Comparison of ENCODE assay signal across 18 cellular contexts in the genomic region with DNA sequence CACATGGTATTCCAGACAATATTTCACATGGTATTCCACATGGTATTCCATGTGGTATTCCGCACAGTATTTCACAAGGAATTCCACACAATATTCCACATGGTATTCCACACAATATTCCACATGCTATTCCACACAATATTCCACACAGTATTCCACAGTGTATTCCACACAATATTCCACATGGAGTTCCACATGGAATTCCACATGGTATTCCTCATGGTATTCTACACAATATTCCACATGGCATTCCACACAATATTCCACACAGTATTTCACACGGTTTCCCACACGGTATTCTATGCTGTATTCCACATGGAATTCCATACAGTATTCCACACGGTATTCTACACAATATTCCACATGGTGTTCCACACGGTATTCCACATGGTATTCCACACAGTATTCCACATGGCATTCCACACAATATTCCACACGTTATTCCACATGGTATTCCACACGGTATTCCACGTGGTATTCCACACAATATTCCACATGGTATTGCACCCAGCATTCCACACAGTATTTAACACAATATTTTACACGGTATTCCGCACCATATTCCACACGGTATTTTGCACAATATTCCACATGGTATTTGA.
A peak's percentile ranks its signal among the peaks of the same experiment; 100 is the strongest.
DNase-seq lines count a peak whose midpoint lies in the region; ATAC-seq and TF ChIP-seq lines count a peak whose summit lies in the region.
"Had no signal": no experiment of that assay in that cellular context is flagged by ENCODE, and none has a peak within 500 bp of the region (broad histone marks: within the 10 kb centered on the region; RNA-seq: fewer than 3 reads in every experiment).

No MANE protein-coding gene starts in this region.

- no peaks in the 10 kb centered on the region for H3K36me3 ChIP-seq in CD4-positive, CD25-positive, alpha-beta regulatory T cell (ENCODE audit: control insufficient read depth, insufficient read depth, low read length)
- no peaks in the 10 kb centered on the region for H3K36me3 ChIP-seq in CD8-positive, alpha-beta T cell (ENCODE audit: insufficient read depth, low read length)
- H3K36me3 ChIP-seq in neural progenitor cell (no peaks in the 10 kb centered on the region), mesenchymal stem cell (ENCODE audit: control insufficient read depth in 1 of 2, insufficient read depth in 2 of 2, low read depth in 1 of 2, low read length in 2 of 2) (no peaks in the 10 kb centered on the region)
- H3K36me3 ChIP-seq: HAP-1, Peyer's patch, prostate gland, tibial nerve had no signal

- no peak overlapping the region for H3K18ac ChIP-seq in mesenchymal stem cell (ENCODE audit: low read depth in 1 of 2, low read length in 2 of 2)

- no peaks in the 10 kb centered on the region for H3K4me1 ChIP-seq in CD4-positive, CD25-positive, alpha-beta regulatory T cell (ENCODE audit: control insufficient read depth, insufficient read depth, low read length, poor library complexity, severe bottlenecking)
- no peaks in the 10 kb centered on the region for H3K4me1 ChIP-seq in CD8-positive, alpha-beta T cell (ENCODE audit: insufficient read depth, low read length)
- H3K4me1 ChIP-seq in neural progenitor cell (no peaks in the 10 kb centered on the region), mesenchymal stem cell (ENCODE audit: control insufficient read depth, insufficient read depth, low read depth, low read length) (no peaks in the 10 kb centered on the region)
- H3K4me1 ChIP-seq: HAP-1, Peyer's patch, prostate gland, tibial nerve had no signal

- POLR2A ChIA-PET in CD8-positive, alpha-beta T cell (lab: Charles Lee), result interaction anchor here (1.2 kb wide), 1 partner anchor 8 kb away, joined by 3 read pairs; no protein-coding TSS in a partner anchor
- POLR2A ChIA-PET in activated CD8-positive, alpha-beta T cell treated with anti-CD3 and anti-CD28 coated beads, Interleukin-2, amount 10 ng/mL, durations not matched to agents 7 days and 5 days (lab: Charles Lee), result interaction anchor here (0.7 to 1.4 kb wide), 2 partner anchors 16 to 241 kb away, joined by 3 to 4 read pairs; no protein-coding TSS in a partner anchor

- intact Hi-C loops in CD8-positive, alpha-beta T cell (cut with DNase I, micrococcal nuclease), result no loop called here

- H3K36me3 Mint-ChIP-seq in CD4-positive, CD25-positive, alpha-beta regulatory T cell, result peaks cover 3% of the 10 kb centered on the region
- no peaks in the 10 kb centered on the region for H3K36me3 Mint-ChIP-seq in CD8-positive, alpha-beta T cell
- peaks cover 24% of the 10 kb centered on the region for H3K36me3 Mint-ChIP-seq in activated CD8-positive, alpha-beta T cell treated with anti-CD3 and anti-CD28 coated beads, Interleukin-2, amount 10 ng/mL, durations not matched to agents 7 days and 5 days (ENCODE audit: low read depth)
- H3K36me3 Mint-ChIP-seq in memory B cell (no peaks in the 10 kb centered on the region), neural progenitor cell (no peaks in the 10 kb centered on the region)

- H3K4me2 ChIP-seq in neural progenitor cell, result no peak overlapping the region
- H3K4me2 ChIP-seq in mesenchymal stem cell (ENCODE audit: low read length, poor library complexity, severe bottlenecking), result no peak overlapping the region

- no peaks in the 10 kb centered on the region for H3K27me3 ChIP-seq in CD4-positive, CD25-positive, alpha-beta regulatory T cell (ENCODE audit: control insufficient read depth, insufficient read depth, low read length)
- H3K27me3 ChIP-seq in CD8-positive, alpha-beta T cell (ENCODE audit: insufficient read depth, low read length), result no peaks in the 10 kb centered on the region
- H3K27me3 ChIP-seq in neural progenitor cell (no peaks in the 10 kb centered on the region), mesenchymal stem cell (ENCODE audit: control insufficient read depth in 1 of 2, insufficient read depth in 1 of 2, low read length in 2 of 2) (peaks cover 0 to 20% of the 10 kb centered on the region in 2 experiments)
- H3K27me3 ChIP-seq: Peyer's patch, tibial nerve had no signal

- H2BK15ac ChIP-seq in mesenchymal stem cell (ENCODE audit: low read depth, poor library complexity, severe bottlenecking), result no peak overlapping the region

- H3K79me2 ChIP-seq in neural progenitor cell (ENCODE audit: low read depth), result no peaks in the 10 kb centered on the region

- H3K23ac ChIP-seq in mesenchymal stem cell (ENCODE audit: low read length in 2 of 2), result no peak overlapping the region

- peaks cover 26% of the 10 kb centered on the region for H3K27me3 Mint-ChIP-seq in CD4-positive, CD25-positive, alpha-beta regulatory T cell
- no peaks in the 10 kb centered on the region for H3K27me3 Mint-ChIP-seq in CD8-positive, alpha-beta T cell (ENCODE audit: low read depth)
- H3K27me3 Mint-ChIP-seq in activated CD8-positive, alpha-beta T cell treated with anti-CD3 and anti-CD28 coated beads, Interleukin-2, amount 10 ng/mL, durations not matched to agents 7 days and 5 days (ENCODE audit: low read depth), result no peaks in the 10 kb centered on the region
- no peaks in the 10 kb centered on the region for H3K27me3 Mint-ChIP-seq in memory B cell
- peaks cover 14% of the 10 kb centered on the region for H3K27me3 Mint-ChIP-seq in neural progenitor cell (ENCODE audit: insufficient read depth, low read depth)

- no peaks in the 10 kb centered on the region for H3K79me1 ChIP-seq in mesenchymal stem cell (replicated peaks; ENCODE audit: low read length, poor library complexity, severe bottlenecking)

- no peak overlapping the region for H3K14ac ChIP-seq in mesenchymal stem cell (ENCODE audit: low read length in 2 of 2)

- H3K27ac Mint-ChIP-seq in CD4-positive, CD25-positive, alpha-beta regulatory T cell, result peak overlapping the region; percentile 48 to 100 (median 99)
- H3K27ac Mint-ChIP-seq in CD8-positive, alpha-beta T cell, result peak overlapping the region; percentile 18
- H3K27ac Mint-ChIP-seq in activated CD8-positive, alpha-beta T cell treated with anti-CD3 and anti-CD28 coated beads, Interleukin-2, amount 10 ng/mL, durations not matched to agents 7 days and 5 days, result peak overlapping the region; percentile 73
- H3K27ac Mint-ChIP-seq in memory B cell, result peak overlapping the region; percentile 87
- no peak overlapping the region for H3K27ac Mint-ChIP-seq in neural progenitor cell
- H3K27ac Mint-ChIP-seq: endodermal cell had no signal

- no peak overlapping the region for H3K4me3 ChIP-seq in CD4-positive, CD25-positive, alpha-beta regulatory T cell (ENCODE audit: low read depth, low read length)
- no peak overlapping the region for H3K4me3 ChIP-seq in CD8-positive, alpha-beta T cell (ENCODE audit: low read depth, low read length)
- H3K4me3 ChIP-seq in neural progenitor cell (no peak overlapping the region), mesenchymal stem cell (ENCODE audit: insufficient read depth in 1 of 2, low read depth in 1 of 2, low read length in 2 of 2) (no peak overlapping the region)
- H3K4me3 ChIP-seq: HAP-1, Peyer's patch, prostate gland, tibial nerve had no signal

- 91% methylated on average over 11 of the region's 11 CpGs for WGBS in mesenchymal stem cell

- H4K20me1 ChIP-seq in neural progenitor cell (ENCODE audit: low read depth), result no peaks in the 10 kb centered on the region

- H2BK120ac ChIP-seq in mesenchymal stem cell (ENCODE audit: low read depth, low read length), result no peak overlapping the region

- no peak overlapping the region for H3K4ac ChIP-seq in mesenchymal stem cell (ENCODE audit: low read depth in 1 of 2, low read length in 2 of 2)

- H3K4me1 Mint-ChIP-seq in CD4-positive, CD25-positive, alpha-beta regulatory T cell, result peaks cover 3 to 10% (median 4%) of the 10 kb centered on the region in 4 donors
- H3K4me1 Mint-ChIP-seq in CD8-positive, alpha-beta T cell (ENCODE audit: low read depth), result no peaks in the 10 kb centered on the region
- no peaks in the 10 kb centered on the region for H3K4me1 Mint-ChIP-seq in activated CD8-positive, alpha-beta T cell treated with anti-CD3 and anti-CD28 coated beads, Interleukin-2, amount 10 ng/mL, durations not matched to agents 7 days and 5 days (ENCODE audit: low read depth)
- H3K4me1 Mint-ChIP-seq in memory B cell, result peaks cover 16% of the 10 kb centered on the region
- H3K4me1 Mint-ChIP-seq in neural progenitor cell, result no peaks in the 10 kb centered on the region
- H3K4me1 Mint-ChIP-seq: endodermal cell, neural crest cell had no signal

- peaks cover 10% of the 10 kb centered on the region for H3F3A ChIP-seq in neural progenitor cell (ENCODE audit: low read depth)

- peaks cover 0 to 14% of the 10 kb centered on the region in 2 experiments for H3K9me3 ChIP-seq in CD4-positive, CD25-positive, alpha-beta regulatory T cell (ENCODE audit: control insufficient read depth in 2 of 2, low read length in 2 of 2)
- H3K9me3 ChIP-seq in CD8-positive, alpha-beta T cell (ENCODE audit: low read length), result no peaks in the 10 kb centered on the region
- H3K9me3 ChIP-seq in neural progenitor cell (ENCODE audit: low read depth) (peaks cover 6% of the 10 kb centered on the region), mesenchymal stem cell (ENCODE audit: control insufficient read depth, low read length) (no peaks in the 10 kb centered on the region)
- H3K9me3 ChIP-seq: HAP-1, Peyer's patch, prostate gland, tibial nerve had no signal

- peaks cover 0 to 27% (median 6%) of the 10 kb centered on the region in 7 donors for H3K9me3 Mint-ChIP-seq in CD4-positive, CD25-positive, alpha-beta regulatory T cell
- H3K9me3 Mint-ChIP-seq in CD8-positive, alpha-beta T cell, result no peaks in the 10 kb centered on the region
- peaks cover 30% of the 10 kb centered on the region for H3K9me3 Mint-ChIP-seq in activated CD8-positive, alpha-beta T cell treated with anti-CD3 and anti-CD28 coated beads, Interleukin-2, amount 10 ng/mL, durations not matched to agents 7 days and 5 days (ENCODE audit: insufficient read depth)
- H3K9me3 Mint-ChIP-seq in memory B cell (peaks cover 6% of the 10 kb centered on the region), neural progenitor cell (peaks cover 52% of the 10 kb centered on the region)

- no peak overlapping the region for H3K27ac ChIP-seq in CD4-positive, CD25-positive, alpha-beta regulatory T cell (ENCODE audit: insufficient read depth, low read length, poor library complexity, severe bottlenecking)
- no peak overlapping the region for H3K27ac ChIP-seq in CD8-positive, alpha-beta T cell (ENCODE audit: low read depth, low read length)
- no peak overlapping the region for H3K27ac ChIP-seq in neural progenitor cell
- no peak overlapping the region for H3K27ac ChIP-seq in mesenchymal stem cell (ENCODE audit: low read length, poor library complexity, severe bottlenecking)
- H3K27ac ChIP-seq: Peyer's patch, prostate gland, tibial nerve had no signal

- TF ChIP-seq CTCF in CD8-positive, alpha-beta T cell (IDR thresholded peaks at IDR 0.05), result no peak
- TF ChIP-seq CTCF in neural progenitor cell (IDR thresholded peaks at IDR 0.05), result no peak

- H3K4me3 Mint-ChIP-seq in CD4-positive, CD25-positive, alpha-beta regulatory T cell, result peak overlapping the region; percentile 83 to 87 (median 84)
- no peak overlapping the region for H3K4me3 Mint-ChIP-seq in CD8-positive, alpha-beta T cell
- H3K4me3 Mint-ChIP-seq in activated CD8-positive, alpha-beta T cell treated with anti-CD3 and anti-CD28 coated beads, Interleukin-2, amount 10 ng/mL, durations not matched to agents 7 days and 5 days, result peak overlapping the region; percentile 22
- H3K4me3 Mint-ChIP-seq in memory B cell, result no peak overlapping the region
- no peak overlapping the region for H3K4me3 Mint-ChIP-seq in neural progenitor cell
- H3K4me3 Mint-ChIP-seq: endodermal cell, neural crest cell had no signal

- CTCF ChIA-PET in CD8-positive, alpha-beta T cell (lab: Charles Lee), result no interaction called here
- CTCF ChIA-PET in activated CD8-positive, alpha-beta T cell treated with anti-CD3 and anti-CD28 coated beads, Interleukin-2, amount 10 ng/mL, durations not matched to agents 7 days and 5 days (lab: Charles Lee), result interaction anchor here (1.2 to 2.0 kb wide), 5 partner anchors 8 to 236 kb away, joined by 4 to 11 read pairs (median 6); no protein-coding TSS in a partner anchor

- H3K9ac ChIP-seq in neural progenitor cell (no peak overlapping the region), mesenchymal stem cell (ENCODE audit: low read length) (no peak overlapping the region)

- H4K91ac ChIP-seq in mesenchymal stem cell (ENCODE audit: low read length), result no peak overlapping the region

- H2AFZ ChIP-seq in neural progenitor cell (replicated peaks) (no peak overlapping the region), mesenchymal stem cell (ENCODE audit: low read depth, low read length) (no peak overlapping the region)

- DNase-seq in CD4-positive, CD25-positive, alpha-beta regulatory T cell, result no peak
- DNase-seq in CD8-positive, alpha-beta T cell, result no peak
- no peak for DNase-seq in activated CD8-positive, alpha-beta T cell treated with anti-CD3 and anti-CD28 coated beads, Interleukin-2, amount 10 ng/mL, durations not matched to agents 7 days and 5 days
- DNase-seq in memory B cell (ENCODE audit: low spot score in 2 of 2) (no peak), HuH-7 (ENCODE audit: low spot score) (no peak), neural progenitor cell (ENCODE audit: low spot score) (no peak), mesenchymal stem cell (no peak)
- DNase-seq: COR-L47; endodermal cell; left cardiac atrium; mesendoderm; NCI-H2081 treated with DMSO at 0.1 percent for 48 hours; NK-92 treated with Interleukin-12 subunit alpha and Interleukin-12 subunit beta, amount 100 ng/mL, for 24 hours; Peyer's patch had no signal

- no peak for ATAC-seq in CD4-positive, CD25-positive, alpha-beta regulatory T cell (ENCODE audit: low read depth in 2 of 2)
- ATAC-seq in CD8-positive, alpha-beta T cell, result no peak
- no peak for ATAC-seq in activated CD8-positive, alpha-beta T cell treated with anti-CD3 and anti-CD28 coated beads, Interleukin-2, amount 10 ng/mL, durations not matched to agents 7 days and 5 days
- ATAC-seq in memory B cell (ENCODE audit: low read depth), result no peak
- ATAC-seq: left cardiac atrium had no signal

- no peak overlapping the region for H4K8ac ChIP-seq in mesenchymal stem cell (ENCODE audit: low read length)

- no peak overlapping the region for H2BK12ac ChIP-seq in mesenchymal stem cell (ENCODE audit: low read length in 2 of 2)

- no peak overlapping the region for H2BK5ac ChIP-seq in mesenchymal stem cell (ENCODE audit: low read depth, low read length, poor library complexity, severe bottlenecking)

- H2AK5ac ChIP-seq in mesenchymal stem cell (ENCODE audit: low read length, severe bottlenecking), result no peak overlapping the region

Comparison
In these comparisons a context has a peak if more than half of its experiments do, and no peak if none do; other contexts are left out.
1. H3K4me3 Mint-ChIP-seq: peak in CD4-positive, CD25-positive, alpha-beta regulatory T cell (4 of 4) and activated CD8-positive, alpha-beta T cell treated with anti-CD3 and anti-CD28 coated beads, Interleukin-2, amount 10 ng/mL, durations not matched to agents 7 days and 5 days (single experiment); none in CD8-positive, alpha-beta T cell (single experiment), memory B cell (single experiment) and neural progenitor cell (single experiment).